Comparison of ENCODE assay signal across 9 cellular contexts in the genomic region with DNA sequence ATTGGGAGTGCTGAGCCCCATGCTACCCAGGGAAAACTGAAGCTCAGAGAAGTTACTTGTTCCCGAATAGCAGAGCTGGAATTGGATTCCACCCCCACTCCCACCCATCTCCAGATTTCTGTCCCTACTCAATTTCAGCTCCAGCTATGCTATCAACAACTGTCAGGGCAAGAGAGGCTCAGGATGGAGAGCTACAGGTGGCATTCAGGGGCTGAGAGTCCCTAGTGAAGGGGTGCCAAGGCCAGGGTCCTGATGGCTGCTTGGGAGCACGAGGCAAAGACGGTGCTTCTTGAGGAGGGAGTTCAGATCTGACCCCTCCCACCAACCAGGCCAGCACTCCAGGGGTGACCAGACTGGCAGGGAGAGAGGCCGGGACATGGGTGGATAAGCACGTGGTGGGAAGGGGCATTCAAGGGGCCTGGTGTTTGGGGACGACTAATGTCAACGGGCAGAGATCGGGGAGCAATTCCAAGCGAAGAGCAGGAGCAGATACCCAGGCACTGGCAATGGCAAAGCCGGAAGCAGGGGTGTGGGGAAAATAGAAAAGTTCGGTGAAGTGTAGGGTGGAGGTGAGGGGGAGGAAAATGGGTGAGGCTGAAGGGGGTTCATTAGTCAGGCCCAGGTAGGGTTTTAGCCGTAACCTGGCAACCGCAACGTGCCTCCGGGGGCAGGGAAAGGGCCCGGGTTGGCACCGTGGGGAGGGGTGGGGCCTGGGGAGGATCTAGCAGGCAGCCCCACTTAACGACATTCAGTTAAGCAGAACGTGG. TPM values are rescaled to one million over a fixed set of nuclear protein-coding genes. Genes with fewer than 3 reads are reported as not detected.
A peak's percentile ranks its signal among the peaks of the same experiment; 100 is the strongest.
DNase-seq lines count a peak whose midpoint lies in the region; ATAC-seq and TF ChIP-seq lines count a peak whose summit lies in the region.
"Had no signal": no experiment of that assay in that cellular context is flagged by ENCODE, and none has a peak within 500 bp of the region (broad histone marks: within the 10 kb centered on the region; RNA-seq: fewer than 3 reads in every experiment).

No MANE protein-coding gene starts in this region.

- ATAC-seq in activated naive CD8-positive, alpha-beta T cell treated with anti-CD3 and anti-CD28 coated beads, Interleukin-2, amount 10 ng/mL, durations not matched to agents 7 days and 5 days (ENCODE audit: low read depth), result no peak
- no peak for ATAC-seq in lung (ENCODE audit: insufficient read depth, low FRiP score)
- no peak for ATAC-seq in GM18858 (IDR thresholded peaks at IDR 0.05; ENCODE audit: unreplicated experiment)

- H3K36me3 Mint-ChIP-seq in IgD-negative memory B cell, result peaks cover 2% of the 10 kb centered on the region
- H3K36me3 Mint-ChIP-seq in activated naive CD8-positive, alpha-beta T cell treated with anti-CD3 and anti-CD28 coated beads, Interleukin-2, amount 10 ng/mL, durations not matched to agents 7 days and 5 days, result peaks cover 23% of the 10 kb centered on the region

- peaks cover 20 to 48% (median 41%) of the 10 kb centered on the region in 3 donors for H3K4me1 Mint-ChIP-seq in IgD-negative memory B cell
- peaks cover 48% of the 10 kb centered on the region for H3K4me1 Mint-ChIP-seq in activated naive CD8-positive, alpha-beta T cell treated with anti-CD3 and anti-CD28 coated beads, Interleukin-2, amount 10 ng/mL, durations not matched to agents 7 days and 5 days

- no peaks in the 10 kb centered on the region for H3K9me3 Mint-ChIP-seq in IgD-negative memory B cell
- H3K9me3 Mint-ChIP-seq in activated naive CD8-positive, alpha-beta T cell treated with anti-CD3 and anti-CD28 coated beads, Interleukin-2, amount 10 ng/mL, durations not matched to agents 7 days and 5 days, result no peaks in the 10 kb centered on the region

- H3K9me3 ChIP-seq in A673 (ENCODE audit: low read depth, low read length, poor library complexity, severe bottlenecking) (no peaks in the 10 kb centered on the region), lung (ENCODE audit: control insufficient read depth in 2 of 2, insufficient read depth in 1 of 2, low read length in 1 of 2) (no peaks in the 10 kb centered on the region)

- H3K4me1 ChIP-seq in A673 (ENCODE audit: insufficient read depth, low read length, poor library complexity, severe bottlenecking) (peaks cover 15% of the 10 kb centered on the region), lung (ENCODE audit: control insufficient read depth in 2 of 2, insufficient read depth in 2 of 2, low read length in 2 of 2) (peaks cover 0 to 7% of the 10 kb centered on the region in 2 donors)

- H3K27ac Mint-ChIP-seq in IgD-negative memory B cell, result peak overlapping the region; percentile 85 to 95 (median 88)
- H3K27ac Mint-ChIP-seq in activated naive CD8-positive, alpha-beta T cell treated with anti-CD3 and anti-CD28 coated beads, Interleukin-2, amount 10 ng/mL, durations not matched to agents 7 days and 5 days, result peak overlapping the region; percentile 68

- intact Hi-C loops in A673 (cut with micrococcal nuclease; ENCODE audit: unreplicated experiment), result no loop called here

- H3K36me3 ChIP-seq in A673 (ENCODE audit: insufficient read depth, low read length, poor library complexity, severe bottlenecking) (no peaks in the 10 kb centered on the region), lung (ENCODE audit: control insufficient read depth in 2 of 2, insufficient read depth in 2 of 2, low read length in 2 of 2) (no peaks in the 10 kb centered on the region)

- no peak for DNase-seq in A673 (ENCODE audit: low spot score)
- no peak for DNase-seq in activated naive CD8-positive, alpha-beta T cell treated with anti-CD3 and anti-CD28 coated beads, Interleukin-2, amount 10 ng/mL, durations not matched to agents 7 days and 5 days
- DNase-seq in lung (ENCODE audit: low spot score), result peak; percentile 54
- DNase-seq in dedifferentiated amniotic fluid mesenchymal stem cell (ENCODE audit: extremely low spot score), result no peak
- no peak for DNase-seq in D341Med (ENCODE audit: low spot score)
- no peak for DNase-seq in inferior parietal cortex (ENCODE audit: extremely low spot score)
- DNase-seq: NCI-H2081 treated with DMSO at 0.1 percent for 48 hours had no signal

- no peak for TF ChIP-seq CTCF in A673 (conservative IDR thresholded peaks at IDR 0.05; ENCODE audit: low read depth, low read length)
- no peak for TF ChIP-seq CTCF in lung (IDR thresholded peaks at IDR 0.05; ENCODE audit: control extremely low read depth, extremely low read depth)

- H3K27me3 ChIP-seq in A673 (replicated peaks; ENCODE audit: insufficient read depth, low read depth, low read length, poor library complexity), result no peaks in the 10 kb centered on the region
- H3K27me3 ChIP-seq in lung (ENCODE audit: control insufficient read depth, insufficient read depth), result no peaks in the 10 kb centered on the region

- CTCF ChIA-PET in A673 (lab: Charles Lee), result no interaction called here

- H3K27me3 Mint-ChIP-seq in IgD-negative memory B cell, result peaks cover 3% of the 10 kb centered on the region
- no peaks in the 10 kb centered on the region for H3K27me3 Mint-ChIP-seq in activated naive CD8-positive, alpha-beta T cell treated with anti-CD3 and anti-CD28 coated beads, Interleukin-2, amount 10 ng/mL, durations not matched to agents 7 days and 5 days

- 41 to 46% methylated on average over 19 of the region's 19 CpGs for WGBS in lung, 2 donors

- H3K27ac ChIP-seq in A673 (ENCODE audit: low read depth, low read length, poor library complexity, severe bottlenecking) (no peak overlapping the region), lung (ENCODE audit: low read depth in 1 of 2, low read length in 1 of 2) (no peak overlapping the region)

- peak overlapping the region; percentile 75 to 94 (median 84) for H3K4me3 Mint-ChIP-seq in IgD-negative memory B cell
- H3K4me3 Mint-ChIP-seq in activated naive CD8-positive, alpha-beta T cell treated with anti-CD3 and anti-CD28 coated beads, Interleukin-2, amount 10 ng/mL, durations not matched to agents 7 days and 5 days, result peak overlapping the region; percentile 86

- H3K4me3 ChIP-seq in A673 (ENCODE audit: low read depth, low read length, poor library complexity, severe bottlenecking) (peak overlapping the region; percentile 35), lung (no peak overlapping the region)

- BruUV-seq in A673 (replicated peaks; lab: Mats Ljungman, UMichigan), result no TSS peak

- POLR2A ChIA-PET in A673 (lab: Charles Lee; ENCODE audit: low non-redundant PET), result no interaction called here
- POLR2A ChIA-PET in activated naive CD8-positive, alpha-beta T cell treated with anti-CD3 and anti-CD28 coated beads, Interleukin-2, amount 10 ng/mL, durations not matched to agents 7 days and 5 days (lab: Charles Lee), result interaction anchor here (2.0 to 2.7 kb wide), 2 partner anchors 9 to 50 kb away, joined by 7 to 24 read pairs; a partner anchor contains a TSS

RNA-seq across cellular contexts. Expression of a gene that starts 4.6 kb away (rescaled TPM):
- total RNA-seq in A673 (2021) (3.1 and 6.5 TPM in 2 replicates), lung (10 to 100 TPM in 1 of 2 donors, 1 to 10 TPM in 1; 9.3 to 28.8 TPM)
- polyA plus RNA-seq in IgD-negative memory B cell (49.5 TPM), lung (10 to 100 TPM; 17.3 to 32.8 TPM)
- total RNA-seq in activated naive CD8-positive, alpha-beta T cell treated with anti-CD3 and anti-CD28 coated beads, Interleukin-2, amount 10 ng/mL, durations not matched to agents 7 days and 5 days, result 100 to 1,000 TPM; 113 to 124 TPM

RNA-seq across cellular contexts. Expression of a gene that starts 10.8 kb away (rescaled TPM):
- total RNA-seq in A673 (2021) (97.7 and 98.4 TPM in 2 replicates), lung (100 to 1,000 TPM; 179 to 183 TPM)
- polyA plus RNA-seq in IgD-negative memory B cell (171 TPM), lung (100 to 1,000 TPM; 101 to 316 TPM)
- total RNA-seq in activated naive CD8-positive, alpha-beta T cell treated with anti-CD3 and anti-CD28 coated beads, Interleukin-2, amount 10 ng/mL, durations not matched to agents 7 days and 5 days, result 100 to 1,000 TPM; 110 to 116 TPM

RNA-seq across cellular contexts. Expression of a gene that starts 21.9 kb away (rescaled TPM):
- total RNA-seq in A673 (2021) (not detected in 2 replicates), lung (not detected)
- polyA plus RNA-seq in IgD-negative memory B cell (not detected), lung (under 1 TPM in 1 of 2 donors, not detected in 1; 0.02 TPM)
- total RNA-seq in activated naive CD8-positive, alpha-beta T cell treated with anti-CD3 and anti-CD28 coated beads, Interleukin-2, amount 10 ng/mL, durations not matched to agents 7 days and 5 days, result 1 to 10 TPM; 1.9 to 2.1 TPM

RNA-seq across cellular contexts. Expression of a gene that starts 38.2 kb away (rescaled TPM):
- total RNA-seq in A673 (2021) (not detected in 2 replicates), lung (not detected)
- polyA plus RNA-seq in IgD-negative memory B cell (not detected), lung (not detected)
- total RNA-seq in activated naive CD8-positive, alpha-beta T cell treated with anti-CD3 and anti-CD28 coated beads, Interleukin-2, amount 10 ng/mL, durations not matched to agents 7 days and 5 days, result not detected

RNA-seq across cellular contexts. Expression of a gene that starts 47.1 kb away (rescaled TPM):
- total RNA-seq in A673 (2021), result 0.81 TPM in 1 of 2 replicates, not detected in the other
- 0.78 TPM for polyA plus RNA-seq in IgD-negative memory B cell
- 1 to 10 TPM; 2.2 to 2.8 TPM for total RNA-seq in activated naive CD8-positive, alpha-beta T cell treated with anti-CD3 and anti-CD28 coated beads, Interleukin-2, amount 10 ng/mL, durations not matched to agents 7 days and 5 days
- total RNA-seq in lung, result 1 to 10 TPM in 1 of 2 donors, not detected in 1; 1.4 TPM
- 1 to 10 TPM; 1.3 to 1.7 TPM for polyA plus RNA-seq in lung
